In the genomic region with DNA sequence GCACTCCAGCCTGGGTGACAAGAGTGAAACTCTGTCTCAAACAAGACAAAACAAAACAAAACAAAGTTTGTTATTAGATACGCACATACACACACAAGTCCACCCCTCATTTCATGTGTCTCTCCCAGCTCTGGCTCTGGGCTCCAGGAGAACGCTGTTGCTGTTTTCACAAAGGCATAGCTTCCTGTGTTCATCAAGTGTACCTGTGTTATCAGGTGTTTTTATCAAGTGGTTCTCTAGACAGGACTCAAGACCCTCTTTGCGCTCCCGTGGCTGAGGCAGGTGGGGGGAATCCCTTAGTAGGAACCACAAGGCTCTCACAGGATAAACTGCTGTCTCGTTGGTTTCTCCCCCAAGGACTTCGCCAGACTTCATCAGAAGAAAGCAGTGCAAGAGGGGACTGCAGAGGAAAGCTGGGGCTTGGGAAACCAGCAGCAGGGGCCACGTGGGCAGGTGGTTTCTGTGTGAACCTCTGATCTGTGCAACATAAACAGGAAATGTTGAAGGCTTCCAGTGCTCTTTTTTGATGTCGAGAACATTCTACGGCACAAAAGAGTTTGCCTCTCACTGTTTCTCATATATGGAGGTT, we compare ENCODE assay signal across 8 cellular contexts. TPM values are rescaled to one million over a fixed set of nuclear protein-coding genes. Genes with fewer than 3 reads are reported as not detected.
A peak's percentile ranks its signal among the peaks of the same experiment; 100 is the strongest.
DNase-seq lines count a peak whose midpoint lies in the region; ATAC-seq and TF ChIP-seq lines count a peak whose summit lies in the region.

No MANE protein-coding gene starts in this region.

- ATAC-seq in HG03159 (IDR thresholded peaks at IDR 0.05; ENCODE audit: unreplicated experiment) (peak; percentile 63), HG03378 (IDR thresholded peaks at IDR 0.05; ENCODE audit: unreplicated experiment) (no peak)

- no peaks in the 10 kb centered on the region for H3K9me3 ChIP-seq in mononuclear cell (ENCODE audit: low read depth, low read length)

- peak; percentile 63 for DNase-seq in activated CD8-positive, alpha-beta memory T cell treated with anti-CD3 and anti-CD28 coated beads, Interleukin-2, amount 50 U/mL, for 24 hours (ENCODE audit: extremely low read depth)
- no peak for DNase-seq in NCI-H2196 treated with DMSO at 0.1 percent for 48 hours (lab: John Stamatoyannopoulos, UW; ENCODE audit: unreplicated experiment)
- no peak for DNase-seq in inferior parietal cortex (ENCODE audit: extremely low spot score)
- no peak for DNase-seq in DMS153 treated with DMSO at 0.1 percent for 48 hours (lab: John Stamatoyannopoulos, UW; ENCODE audit: unreplicated experiment)

- peaks cover 61% of the 10 kb centered on the region for H3K4me1 ChIP-seq in mononuclear cell (ENCODE audit: insufficient read depth, low read length)

- no peaks in the 10 kb centered on the region for H3K27me3 ChIP-seq in mononuclear cell (ENCODE audit: insufficient read depth, low read length)

- peak; percentile 28 for TF ChIP-seq POLR2A in GM18526 (IDR thresholded peaks at IDR 0.05; ENCODE audit: extremely low read depth, insufficient read length)

- peak overlapping the region; percentile 22 for H3K4me3 ChIP-seq in mononuclear cell (ENCODE audit: low read length)

RNA-seq across cellular contexts. Expression of gene PPP1R2, which starts 6.9 kb away (rescaled TPM):
- total RNA-seq in mononuclear cell: 365 TPM

RNA-seq across cellular contexts. Expression of gene APOD, which starts 33.7 kb away (rescaled TPM):
- not detected for total RNA-seq in mononuclear cell
